10 cellular contexts compared by ENCODE assay signal in genomic region chr22:20964090-20964798, GRCh38. TPM values are rescaled to one million over a fixed set of nuclear protein-coding genes. Genes with fewer than 3 reads are reported as not detected.
DNase-seq lines count a peak whose midpoint lies in the region; ATAC-seq and TF ChIP-seq lines count a peak whose summit lies in the region.
"Had no signal": no experiment of that assay in that cellular context is flagged by ENCODE, and none has a peak within 500 bp of the region (broad histone marks: within the 10 kb centered on the region; RNA-seq: fewer than 3 reads in every experiment).

No MANE protein-coding gene starts in this region.

- peak overlapping the region; percentile 44 to 46; a peak in 3 of 4 replicates for H3K4me3 ChIP-seq in SK-N-SH (ENCODE audit: low read depth in 2 of 2, low read length in 1 of 2)
- H3K4me3 ChIP-seq in iPS-11a (ENCODE audit: low read depth, low read length) = peak overlapping the region; percentile 4
- H3K4me3 ChIP-seq in spleen = peak overlapping the region in 5 of 8 donors; percentile 14 to 63 (median 25)

- peak overlapping the region; percentile 72 for H3K4me2 ChIP-seq in SK-N-SH

- intact Hi-C loops in activated T-helper 2 cell treated with anti-CD3 and anti-CD28 coated beads, Interferon-gamma antibody, Interleukin-2, Interleukin-4, amounts not matched to agents 10 μg/mL and 5 μg/mL and 100 μg/mL, durations not matched to agents 14 hours and 24 hours and 36 hours (cut with micrococcal nuclease) = no loop called here
- intact Hi-C loops in spleen (cut with DNase I; ENCODE audit: low total_unique reads) = loop anchor here (10.0 kb wide), 1 partner anchor 51 kb away; the partner anchor contains the start of gene P2RX6

- no peaks in the 10 kb centered on the region for H4K20me1 ChIP-seq in SK-N-SH (ENCODE audit: insufficient read depth)

- H3K27ac Mint-ChIP-seq in activated T-helper 2 cell treated with anti-CD3 and anti-CD28 coated beads, Interferon-gamma antibody, Interleukin-2, Interleukin-4, amounts not matched to agents 10 μg/mL and 5 μg/mL and 100 μg/mL, durations not matched to agents 14 hours and 24 hours and 36 hours = no peak overlapping the region

- no peaks in the 10 kb centered on the region for H3F3A ChIP-seq in SK-N-SH (replicated peaks; ENCODE audit: insufficient read depth)

- DNase-seq in SK-N-SH (peak; percentile 30), spleen (peak; percentile 64), HCEC 1CT (no peak), KG1 (lab: John Stamatoyannopoulos, UW) (no peak)
- no peak for DNase-seq in activated T-helper 2 cell treated with anti-CD3 and anti-CD28 coated beads, Interferon-gamma antibody, Interleukin-2, Interleukin-4, amounts not matched to agents 10 μg/mL and 5 μg/mL and 100 μg/mL, durations not matched to agents 14 hours and 24 hours and 36 hours (ENCODE audit: low spot score)
- no peak for DNase-seq in stimulated activated CD4-positive, alpha-beta T cell treated with anti-CD3 and anti-CD28 coated beads, Interleukin-2, amount 100 ng/mL, for 48 hours

- H2AFZ ChIP-seq in SK-N-SH (ENCODE audit: low read depth) = no peak overlapping the region

- peaks cover 9% of the 10 kb centered on the region for H3K4me1 Mint-ChIP-seq in activated T-helper 2 cell treated with anti-CD3 and anti-CD28 coated beads, Interferon-gamma antibody, Interleukin-2, Interleukin-4, amounts not matched to agents 10 μg/mL and 5 μg/mL and 100 μg/mL, durations not matched to agents 14 hours and 24 hours and 36 hours (ENCODE audit: low read depth)

- no peak for TF ChIP-seq RAD21 in SK-N-SH (IDR thresholded peaks at IDR 0.05; ENCODE audit: low read length)

- H3K9me3 Mint-ChIP-seq in activated T-helper 2 cell treated with anti-CD3 and anti-CD28 coated beads, Interferon-gamma antibody, Interleukin-2, Interleukin-4, amounts not matched to agents 10 μg/mL and 5 μg/mL and 100 μg/mL, durations not matched to agents 14 hours and 24 hours and 36 hours = no peaks in the 10 kb centered on the region

- no peaks in the 10 kb centered on the region for H3K9me2 ChIP-seq in SK-N-SH

- CTCF ChIA-PET in SK-N-SH (lab: Yijun Ruan, JAX) = interaction anchor here (0.8 to 7.0 kb wide), 4 partner anchors 9 to 79 kb away, joined by 3 to 44 read pairs (median 10); no protein-coding TSS in a partner anchor

- H3K27me3 Mint-ChIP-seq in activated T-helper 2 cell treated with anti-CD3 and anti-CD28 coated beads, Interferon-gamma antibody, Interleukin-2, Interleukin-4, amounts not matched to agents 10 μg/mL and 5 μg/mL and 100 μg/mL, durations not matched to agents 14 hours and 24 hours and 36 hours (ENCODE audit: low read depth) = peaks cover 25% of the 10 kb centered on the region

- H3K4me1 ChIP-seq in SK-N-SH (ENCODE audit: control insufficient read depth in 1 of 2, insufficient read depth in 2 of 2, low read depth in 1 of 2, low read length in 1 of 2) (peaks cover 0 to 26% of the 10 kb centered on the region in 2 experiments; a peak in 1 of 4 replicates), spleen (peaks cover 5 to 62% (median 45%) of the 10 kb centered on the region in 6 donors)

- H3K79me2 ChIP-seq in SK-N-SH (ENCODE audit: insufficient read depth) = no peaks in the 10 kb centered on the region

- H3K4me3 Mint-ChIP-seq in activated T-helper 2 cell treated with anti-CD3 and anti-CD28 coated beads, Interferon-gamma antibody, Interleukin-2, Interleukin-4, amounts not matched to agents 10 μg/mL and 5 μg/mL and 100 μg/mL, durations not matched to agents 14 hours and 24 hours and 36 hours (ENCODE audit: low read depth) = peak overlapping the region; percentile 55

- no peak for TF ChIP-seq POLR2A in spleen (IDR thresholded peaks at IDR 0.05)

- H3K9me3 ChIP-seq in SK-N-SH (no peaks in the 10 kb centered on the region), spleen (no peaks in the 10 kb centered on the region)
- H3K9me3 ChIP-seq: neutrophil had no signal

- ATAC-seq in SK-N-SH treated with all-trans-retinoic acid at 6 μM for 48 hours = no peak

- whole genome bisulfite sequencing in SK-N-SH (ENCODE audit: low lambda C conversion rate) = 50% methylated on average over 5 of the region's 6 CpGs
- 62 to 67% (median 64%) methylated on average over 6 of the region's 6 CpGs for WGBS in spleen, 5 donors

- no peaks in the 10 kb centered on the region for H3K36me3 ChIP-seq in SK-N-SH (replicated peaks in 1 of 2; ENCODE audit: control insufficient read depth in 1 of 2, insufficient read depth in 2 of 2, low read length in 1 of 2)
- no peaks in the 10 kb centered on the region for H3K36me3 ChIP-seq in spleen
- H3K36me3 ChIP-seq: neutrophil had no signal

- no peak overlapping the region for H3K9ac ChIP-seq in SK-N-SH

- no peak overlapping the region for H3K27ac ChIP-seq in SK-N-SH (ENCODE audit: low read depth in 2 of 2, low read length in 1 of 2)
- H3K27ac ChIP-seq in spleen = no peak overlapping the region
- H3K27ac ChIP-seq: neutrophil had no signal

- no peak for TF ChIP-seq EP300 in SK-N-SH (IDR thresholded peaks at IDR 0.05; ENCODE audit: borderline replicate concordance in 1 of 2, low read depth in 1 of 2, low read length in 1 of 2)

- no peaks in the 10 kb centered on the region for H3K36me3 Mint-ChIP-seq in activated T-helper 2 cell treated with anti-CD3 and anti-CD28 coated beads, Interferon-gamma antibody, Interleukin-2, Interleukin-4, amounts not matched to agents 10 μg/mL and 5 μg/mL and 100 μg/mL, durations not matched to agents 14 hours and 24 hours and 36 hours (ENCODE audit: low read depth)

- H3K27me3 ChIP-seq in SK-N-SH (ENCODE audit: insufficient read depth) (no peaks in the 10 kb centered on the region), spleen (replicated peaks in 1 of 7) (peaks cover 0 to 37% (median 16%) of the 10 kb centered on the region in 7 donors)

- POLR2A ChIA-PET in SK-N-SH (lab: Yijun Ruan, JAX) = interaction anchor here (1.6 kb wide), 1 partner anchor 18 kb away, joined by 6 read pairs; the partner anchor contains the start of gene LZTR1

- TF ChIP-seq CTCF in SK-N-SH (IDR thresholded peaks at IDR 0.05) (no peak), spleen (IDR thresholded peaks at IDR 0.05 in 8 of 11, conservative IDR thresholded peaks at IDR 0.05 in 3 of 11) (peak in 1 of 11 experiments; percentile 15)

TF ChIP-seq in SK-N-SH, 30 proteins besides CTCF, POLR2A, EP300 and RAD21 (continues in another document):
- TF ChIP-seq TAF1 (IDR thresholded peaks at IDR 0.05; ENCODE audit: borderline replicate concordance, low read depth, low read length) (no peak), EZH2phosphoT487 (IDR thresholded peaks at IDR 0.05; ENCODE audit: borderline replicate concordance, low read depth) (no peak), GABPA (IDR thresholded peaks at IDR 0.05; ENCODE audit: low read depth) (no peak), TCF12 (IDR thresholded peaks at IDR 0.05) (no peak)

TF ChIP-seq in SK-N-SH treated with all-trans-retinoic acid at 6 μM for 48 hours, 23 proteins besides CTCF, POLR2A, EP300 and RAD21 (continues in another document):
- TF ChIP-seq OSR1 (CRISPR knock-in tag; IDR thresholded peaks at IDR 0.05) = no peak
- TF ChIP-seq ZNF565 (CRISPR knock-in tag; conservative IDR thresholded peaks at IDR 0.05; ENCODE audit: low read depth) = no peak
- TF ChIP-seq ZNF8 (CRISPR knock-in tag; IDR thresholded peaks at IDR 0.05) = no peak

RNA-seq across cellular contexts. Expression of gene AIFM3, which starts 2.8 kb away (rescaled TPM):
- polyA plus RNA-seq in SK-N-SH (2012; rRNA removed) = 1.3 and 1.7 TPM in 2 replicates
- 0.77 and 0.98 TPM in 2 replicates for polyA plus RNA-seq in SK-N-SH (2012; cell fraction: cytosol; rRNA removed)
- polyA plus RNA-seq in SK-N-SH (2012; cell fraction: nucleus; rRNA removed) = 4.7 and 6.1 TPM in 2 replicates
- total RNA-seq in activated T-helper 2 cell treated with anti-CD3 and anti-CD28 coated beads, Interferon-gamma antibody, Interleukin-2, Interleukin-4, amounts not matched to agents 10 μg/mL and 5 μg/mL and 100 μg/mL, durations not matched to agents 14 hours and 24 hours and 36 hours = 0.23 and 0.30 TPM in 2 replicates
- total RNA-seq in spleen = 1 to 10 TPM; 3.7 to 8.7 (median 6.1) TPM
- polyA plus RNA-seq in spleen = 1 to 10 TPM; 2.0 to 6.0 (median 5.3) TPM
- total RNA-seq: HT1080 had no signal

RNA-seq across cellular contexts. Expression of gene LZTR1, which starts 17.9 kb away (rescaled TPM):
- polyA plus RNA-seq in SK-N-SH (2012; rRNA removed) = 37.7 and 41.5 TPM in 2 replicates
- 11.9 and 15.0 TPM in 2 replicates for polyA plus RNA-seq in SK-N-SH (2012; cell fraction: cytosol; rRNA removed)
- polyA plus RNA-seq in SK-N-SH (2012; cell fraction: nucleus; rRNA removed) = 294 and 344 TPM in 2 replicates
- 64.7 and 68.4 TPM in 2 replicates for total RNA-seq in activated T-helper 2 cell treated with anti-CD3 and anti-CD28 coated beads, Interferon-gamma antibody, Interleukin-2, Interleukin-4, amounts not matched to agents 10 μg/mL and 5 μg/mL and 100 μg/mL, durations not matched to agents 14 hours and 24 hours and 36 hours
- total RNA-seq in spleen = 10 to 100 TPM; 52.5 to 76.2 (median 62.6) TPM
- 10 to 100 TPM; 21.9 to 44.5 (median 32.6) TPM for polyA plus RNA-seq in spleen

RNA-seq across cellular contexts. Expression of gene THAP7, which starts 37.7 kb away (rescaled TPM):
- polyA plus RNA-seq in SK-N-SH (2012; rRNA removed) (26.3 and 32.0 TPM in 2 replicates), spleen (10 to 100 TPM; 31.8 to 53.3 (median 47.5) TPM)
- 13.8 and 18.1 TPM in 2 replicates for polyA plus RNA-seq in SK-N-SH (2012; cell fraction: cytosol; rRNA removed)
- 74.4 and 90.6 TPM in 2 replicates for polyA plus RNA-seq in SK-N-SH (2012; cell fraction: nucleus; rRNA removed)
- total RNA-seq in activated T-helper 2 cell treated with anti-CD3 and anti-CD28 coated beads, Interferon-gamma antibody, Interleukin-2, Interleukin-4, amounts not matched to agents 10 μg/mL and 5 μg/mL and 100 μg/mL, durations not matched to agents 14 hours and 24 hours and 36 hours = 25.8 and 25.9 TPM in 2 replicates
- total RNA-seq in spleen = 10 to 100 TPM; 16.7 to 38.7 (median 26.5) TPM

RNA-seq across cellular contexts. Expression of gene CRKL, which starts 47.0 kb away (rescaled TPM):
- polyA plus RNA-seq in SK-N-SH (2012; rRNA removed) (9.6 and 10.2 TPM in 2 replicates), spleen (10 to 100 TPM; 11.5 to 17.9 (median 12.2) TPM)
- 12.2 and 12.7 TPM in 2 replicates for polyA plus RNA-seq in SK-N-SH (2012; cell fraction: cytosol; rRNA removed)
- 6.8 and 8.9 TPM in 2 replicates for polyA plus RNA-seq in SK-N-SH (2012; cell fraction: nucleus; rRNA removed)
- total RNA-seq in activated T-helper 2 cell treated with anti-CD3 and anti-CD28 coated beads, Interferon-gamma antibody, Interleukin-2, Interleukin-4, amounts not matched to agents 10 μg/mL and 5 μg/mL and 100 μg/mL, durations not matched to agents 14 hours and 24 hours and 36 hours = 79.2 and 80.1 TPM in 2 replicates
- 10 to 100 TPM; 56.7 to 65.3 (median 58.1) TPM for total RNA-seq in spleen

RNA-seq across cellular contexts. Expression of gene P2RX6, which starts 50.7 kb away (rescaled TPM):
- 7.1 and 12.9 TPM in 2 replicates for polyA plus RNA-seq in SK-N-SH (2012; rRNA removed)
- 1.4 and 2.6 TPM in 2 replicates for polyA plus RNA-seq in SK-N-SH (2012; cell fraction: cytosol; rRNA removed)
- 78.5 and 91.0 TPM in 2 replicates for polyA plus RNA-seq in SK-N-SH (2012; cell fraction: nucleus; rRNA removed)
- 0.07 TPM in 1 of 2 replicates, not detected in the other for total RNA-seq in activated T-helper 2 cell treated with anti-CD3 and anti-CD28 coated beads, Interferon-gamma antibody, Interleukin-2, Interleukin-4, amounts not matched to agents 10 μg/mL and 5 μg/mL and 100 μg/mL, durations not matched to agents 14 hours and 24 hours and 36 hours
- 10 to 100 TPM in 2 of 7 donors, 1 to 10 TPM in 5; 3.2 to 14.4 (median 4.5) TPM for total RNA-seq in spleen
- polyA plus RNA-seq in spleen = 1 to 10 TPM in 2 of 3 donors, under 1 TPM in 1; 0.86 to 5.6 (median 2.7) TPM

Comparison
In these comparisons a context has a peak if more than half of its experiments do, and no peak if none do; other contexts are left out.
1. DNase-seq: peak in SK-N-SH (single experiment) and spleen (single experiment); none in activated T-helper 2 cell treated with anti-CD3 and anti-CD28 coated beads, Interferon-gamma antibody, Interleukin-2, Interleukin-4, amounts not matched to agents 10 μg/mL and 5 μg/mL and 100 μg/mL, durations not matched to agents 14 hours and 24 hours and 36 hours (single experiment), HCEC 1CT (single experiment), KG1 (single experiment) and stimulated activated CD4-positive, alpha-beta T cell treated with anti-CD3 and anti-CD28 coated beads, Interleukin-2, amount 100 ng/mL, for 48 hours (0 of 2).
2. Peak in every context shown above with its lines, with median percentiles within 50 percentile points of each other: H3K4me3 ChIP-seq.